In genomic region chr10:24157567-24157966, GRCh38 we compare ENCODE assay signal across 28 cellular contexts.
"Had no signal": no experiment of that assay in that cellular context is flagged by ENCODE, and none has a peak within 500 bp of the region (broad histone marks: within the 10 kb centered on the region; RNA-seq: fewer than 3 reads in every experiment).

No MANE protein-coding gene starts in this region.

- DNase-seq: stimulated activated CD4-positive, alpha-beta T cell treated with anti-CD3 and anti-CD28 coated beads, Interleukin-2, amount 100 ng/mL, for 48 hours; stimulated activated CD4-positive, alpha-beta T cell treated with anti-CD3 and anti-CD28 coated beads, Interleukin-4, amount 100 ng/mL, for 1 hour; stimulated activated CD4-positive, alpha-beta T cell treated with anti-CD3 and anti-CD28 coated beads, Interleukin-4, amount 100 ng/mL, for 24 hours; stimulated activated CD4-positive, alpha-beta T cell treated with anti-CD3 and anti-CD28 coated beads, Interleukin-4, amount 100 ng/mL, for 4 hours; stimulated activated CD8-positive, alpha-beta memory T cell treated with anti-CD3 and anti-CD28 coated beads, Interleukin-4, amount 100 ng/mL, for 48 hours; stimulated activated naive B cell treated with anti-CD40 and anti-IgM and Interleukin-4, amounts not matched to agents 10 μg/mL and 1 μg/mL and 100 μg/mL, for 72 hours; stimulated activated naive CD4-positive, alpha-beta T cell; stimulated activated naive CD4-positive, alpha-beta T cell treated with Interleukin-2 at 50 U/mL for 16 hours; stimulated activated naive CD8-positive, alpha-beta T cell treated with anti-CD3 and anti-CD28 coated beads, Interleukin-15, amount 100 ng/mL, for 72 hours; stimulated activated naive CD8-positive, alpha-beta T cell treated with anti-CD3 and anti-CD28 coated beads, Interleukin-15, Interleukin-2, amounts not matched to agents 100 U/mL and 50 U/mL, for 24 hours; stomach; substantia nigra; testis; thyroid gland; tibial artery; transverse colon; trophoblast cell; upper lobe of left lung; upper lobe of right lung; uterus had no signal

- H3K27ac Mint-ChIP-seq: stimulated activated effector memory CD8-positive, alpha-beta T cell treated with anti-CD3 and anti-CD28 coated beads, Interleukin-12 subunit alpha, Interleukin-12 subunit beta, amount 100 ng/mL, for 72 hours; stimulated activated memory B cell treated with anti-CD40 and anti-IgM and Interleukin-4, amounts not matched to agents 10 μg/mL and 1 μg/mL and 100 μg/mL, for 72 hours; stimulated activated naive B cell treated with anti-CD40 and anti-IgM and Interleukin-4, amounts not matched to agents 10 μg/mL and 1 μg/mL and 100 μg/mL, for 72 hours; stimulated activated naive CD8-positive, alpha-beta T cell treated with anti-CD3 and anti-CD28 coated beads, Interleukin-15, amount 100 ng/mL, for 72 hours; stimulated activated naive CD8-positive, alpha-beta T cell treated with anti-CD3 and anti-CD28 coated beads, Interleukin-15, Interleukin-2, amounts not matched to agents 100 ng/mL and 50 ng/mL, for 24 hours; type B pancreatic cell had no signal

- H3K36me3 ChIP-seq: stomach, suprapubic skin, thoracic aorta, thyroid gland, tibial artery, tibial nerve, transverse colon, upper lobe of left lung, upper lobe of right lung, uterus, vagina had no signal

- H3K27me3 Mint-ChIP-seq: stimulated activated memory B cell treated with anti-CD40 and anti-IgM and Interleukin-4, amounts not matched to agents 10 μg/mL and 1 μg/mL and 100 μg/mL, for 72 hours; stimulated activated naive B cell treated with anti-CD40 and anti-IgM and Interleukin-4, amounts not matched to agents 10 μg/mL and 1 μg/mL and 100 μg/mL, for 72 hours; stimulated activated naive CD8-positive, alpha-beta T cell treated with anti-CD3 and anti-CD28 coated beads, Interleukin-15, amount 100 ng/mL, for 72 hours; stimulated activated naive CD8-positive, alpha-beta T cell treated with anti-CD3 and anti-CD28 coated beads, Interleukin-15, Interleukin-2, amounts not matched to agents 100 ng/mL and 50 ng/mL, for 24 hours; type B pancreatic cell had no signal

- H3K4me3 Mint-ChIP-seq: stimulated activated effector memory CD8-positive, alpha-beta T cell treated with anti-CD3 and anti-CD28 coated beads, Interleukin-12 subunit alpha, Interleukin-12 subunit beta, amount 100 ng/mL, for 72 hours; stimulated activated memory B cell treated with anti-CD40 and anti-IgM and Interleukin-4, amounts not matched to agents 10 μg/mL and 1 μg/mL and 100 μg/mL, for 72 hours; stimulated activated naive B cell treated with anti-CD40 and anti-IgM and Interleukin-4, amounts not matched to agents 10 μg/mL and 1 μg/mL and 100 μg/mL, for 72 hours; stimulated activated naive CD8-positive, alpha-beta T cell treated with anti-CD3 and anti-CD28 coated beads, Interleukin-15, amount 100 ng/mL, for 72 hours; stimulated activated naive CD8-positive, alpha-beta T cell treated with anti-CD3 and anti-CD28 coated beads, Interleukin-15, Interleukin-2, amounts not matched to agents 100 ng/mL and 50 ng/mL, for 24 hours; type B pancreatic cell had no signal

- H3K9me3 ChIP-seq: suprapubic skin, testis, thoracic aorta, thyroid gland, transverse colon, upper lobe of right lung, uterus, vagina had no signal

- H3K4me1 Mint-ChIP-seq: stimulated activated effector memory CD8-positive, alpha-beta T cell treated with anti-CD3 and anti-CD28 coated beads, Interleukin-12 subunit alpha, Interleukin-12 subunit beta, amount 100 ng/mL, for 72 hours; stimulated activated memory B cell treated with anti-CD40 and anti-IgM and Interleukin-4, amounts not matched to agents 10 μg/mL and 1 μg/mL and 100 μg/mL, for 72 hours; stimulated activated naive B cell treated with anti-CD40 and anti-IgM and Interleukin-4, amounts not matched to agents 10 μg/mL and 1 μg/mL and 100 μg/mL, for 72 hours; stimulated activated naive CD8-positive, alpha-beta T cell treated with anti-CD3 and anti-CD28 coated beads, Interleukin-15, amount 100 ng/mL, for 72 hours had no signal

- H3K4me1 ChIP-seq: stomach, suprapubic skin, testis, tibial artery, tibial nerve, transverse colon, upper lobe of left lung, upper lobe of right lung, uterus, vagina had no signal

- H3K4me3 ChIP-seq: stomach, suprapubic skin, testis, thoracic aorta, thyroid gland, tibial artery, tibial nerve, transverse colon, upper lobe of left lung, upper lobe of right lung, uterus, vagina had no signal

- H3K36me3 Mint-ChIP-seq: stimulated activated effector memory CD8-positive, alpha-beta T cell treated with anti-CD3 and anti-CD28 coated beads, Interleukin-12 subunit alpha, Interleukin-12 subunit beta, amount 100 ng/mL, for 72 hours; stimulated activated memory B cell treated with anti-CD40 and anti-IgM and Interleukin-4, amounts not matched to agents 10 μg/mL and 1 μg/mL and 100 μg/mL, for 72 hours; stimulated activated naive B cell treated with anti-CD40 and anti-IgM and Interleukin-4, amounts not matched to agents 10 μg/mL and 1 μg/mL and 100 μg/mL, for 72 hours had no signal

- H3K27ac ChIP-seq: stomach, suprapubic skin, testis, thoracic aorta, thyroid gland, tibial artery, tibial nerve, transverse colon, upper lobe of left lung, upper lobe of right lung, uterus, vagina had no signal

- H3K27me3 ChIP-seq: stomach, suprapubic skin, testis, thyroid gland, tibial artery, tibial nerve, transverse colon, upper lobe of left lung, upper lobe of right lung, uterus, vagina had no signal

- ATAC-seq: stimulated activated effector memory CD8-positive, alpha-beta T cell treated with anti-CD3 and anti-CD28 coated beads, Interleukin-12 subunit alpha, Interleukin-12 subunit beta, amount 100 ng/mL, for 72 hours; stimulated activated memory B cell treated with anti-CD40 and anti-IgM and Interleukin-4, amounts not matched to agents 10 μg/mL and 1 μg/mL and 100 μg/mL, for 72 hours; stimulated activated naive B cell treated with anti-CD40 and anti-IgM and Interleukin-4, amounts not matched to agents 10 μg/mL and 1 μg/mL and 100 μg/mL, for 72 hours; stimulated activated naive CD8-positive, alpha-beta T cell treated with anti-CD3 and anti-CD28 coated beads, Interleukin-15, amount 100 ng/mL, for 72 hours; stimulated activated naive CD8-positive, alpha-beta T cell treated with anti-CD3 and anti-CD28 coated beads, Interleukin-15, Interleukin-2, amounts not matched to agents 100 U/mL and 50 U/mL, for 24 hours; upper lobe of right lung had no signal
